17 cellular contexts compared by ENCODE assay signal in genomic region chr20:60371456-60371855, GRCh38.
"Had no signal": no experiment of that assay in that cellular context is flagged by ENCODE, and none has a peak within 500 bp of the region (broad histone marks: within the 10 kb centered on the region; RNA-seq: fewer than 3 reads in every experiment).

No MANE protein-coding gene starts in this region.

- H3K4me1 ChIP-seq: heart left ventricle, psoas muscle, testis, upper lobe of right lung, vagina had no signal

- H3K4me3 ChIP-seq: coronary artery, heart left ventricle, psoas muscle, right lobe of liver, testis, tibial nerve, upper lobe of right lung, vagina had no signal

- DNase-seq: effector CD4-positive, alpha-beta T cell; foreskin melanocyte; heart left ventricle; hippocampal formation; islet precursor cell; mammary epithelial cell; natural killer cell; psoas muscle; retina; right lobe of liver; stimulated activated CD4-positive, alpha-beta T cell treated with anti-CD3 and anti-CD28 coated beads, Interleukin-4, amount 100 ng/mL, for 24 hours; testis; upper lobe of right lung had no signal

- H3K36me3 ChIP-seq: heart left ventricle, right lobe of liver, tibial nerve, upper lobe of right lung, vagina had no signal

- H3K9me3 ChIP-seq: psoas muscle, right lobe of liver, testis, upper lobe of right lung, vagina had no signal

- H3K27me3 ChIP-seq: right lobe of liver, testis, tibial nerve, upper lobe of right lung, vagina had no signal

- ATAC-seq: heart left ventricle; natural killer cell; psoas muscle; stimulated activated memory B cell treated with anti-CD40 and anti-IgM and Interleukin-4, amounts not matched to agents 10 μg/mL and 1 μg/mL and 100 μg/mL, for 72 hours; upper lobe of right lung had no signal

- H3K27ac ChIP-seq: coronary artery, heart left ventricle, psoas muscle, right lobe of liver, testis, tibial nerve, upper lobe of right lung, vagina had no signal
